Comparison of ENCODE assay signal across 10 cellular contexts in the genomic region with DNA sequence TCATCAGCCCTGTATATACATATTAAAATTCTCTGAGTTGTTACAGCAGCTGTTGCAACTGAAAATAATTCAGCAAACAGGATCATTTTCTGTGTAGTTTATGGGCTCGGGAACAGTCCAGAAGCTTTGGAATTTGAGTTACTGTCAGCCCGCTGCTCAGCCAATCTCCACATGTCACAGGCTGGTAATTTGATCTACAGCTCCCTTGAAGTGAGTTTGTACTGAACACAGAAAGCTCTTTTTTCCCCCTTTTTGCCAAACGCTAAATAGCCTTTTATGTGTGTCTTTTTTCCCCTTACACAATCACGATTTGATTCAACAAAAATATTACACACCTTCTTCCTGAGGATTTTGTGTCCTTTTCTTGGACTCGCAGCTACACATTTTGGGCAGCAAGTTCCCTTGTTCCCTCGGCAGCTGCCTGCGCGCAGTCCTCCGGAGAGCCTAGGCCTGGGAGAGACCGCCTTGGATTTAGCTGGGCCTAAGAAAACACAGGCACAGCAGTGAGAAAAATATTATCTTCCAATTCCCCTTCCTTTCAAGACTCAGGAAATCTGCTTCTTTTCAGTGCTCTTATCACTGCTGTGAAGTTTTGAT.
DNase-seq lines count a peak whose midpoint lies in the region; ATAC-seq and TF ChIP-seq lines count a peak whose summit lies in the region.
"Had no signal": no experiment of that assay in that cellular context is flagged by ENCODE, and none has a peak within 500 bp of the region (broad histone marks: within the 10 kb centered on the region; RNA-seq: fewer than 3 reads in every experiment).

No MANE protein-coding gene starts in this region.

- H3K4me1 ChIP-seq in A673 (ENCODE audit: insufficient read depth, low read length, poor library complexity, severe bottlenecking) (peaks cover 43% of the 10 kb centered on the region), endocrine pancreas (ENCODE audit: control insufficient read depth, insufficient read depth, low read length) (peaks cover 12% of the 10 kb centered on the region), transverse colon (peaks cover 0 to 15% (median 0%) of the 10 kb centered on the region in 4 donors)

- H3K27me3 ChIP-seq in A673 (replicated peaks; ENCODE audit: insufficient read depth, low read depth, low read length, poor library complexity) (no peaks in the 10 kb centered on the region), endocrine pancreas (ENCODE audit: control insufficient read depth, insufficient read depth, low read length) (no peaks in the 10 kb centered on the region), transverse colon (no peaks in the 10 kb centered on the region)

- no peak overlapping the region for H3K4me3 ChIP-seq in A673 (ENCODE audit: low read depth, low read length, poor library complexity, severe bottlenecking)
- peak overlapping the region; percentile 70 for H3K4me3 ChIP-seq in endocrine pancreas (ENCODE audit: control insufficient read depth, insufficient read depth, low read length)
- no peak overlapping the region for H3K4me3 ChIP-seq in transverse colon

- intact Hi-C loops in A673 (cut with micrococcal nuclease; ENCODE audit: unreplicated experiment): no loop called here
- intact Hi-C loops in transverse colon (cut with DNase I; ENCODE audit: low total_unique reads): no loop called here

- DNase-seq in A673 (ENCODE audit: low spot score) (peak; percentile 34), NCI-H1694 treated with DMSO at 0.1 percent for 48 hours (lab: John Stamatoyannopoulos, UW) (peak; percentile 69), mesothelial cell of epicardium (ENCODE audit: low spot score in 2 of 2, unreplicated experiment in 2 of 2) (no peak), transverse colon (no peak)
- DNase-seq in stimulated activated CD4-positive, alpha-beta T cell treated with anti-CD3 and anti-CD28 coated beads, Interleukin-4, amount 100 ng/mL, for 4 hours: no peak
- DNase-seq in stimulated activated naive CD4-positive, alpha-beta T cell treated with Interleukin-2 at 50 U/mL for 16 hours (lab: John Stamatoyannopoulos, UW): no peak

- H3K9me3 ChIP-seq in A673 (ENCODE audit: low read depth, low read length, poor library complexity, severe bottlenecking): peaks cover under 1% of the 10 kb centered on the region
- no peaks in the 10 kb centered on the region for H3K9me3 ChIP-seq in endocrine pancreas (ENCODE audit: control insufficient read depth, low read length)
- no peaks in the 10 kb centered on the region for H3K9me3 ChIP-seq in transverse colon

- H3K9ac ChIP-seq in endocrine pancreas (ENCODE audit: control insufficient read depth, insufficient read depth, low read length): peak overlapping the region; percentile 84

- TF ChIP-seq CTCF in A673 (conservative IDR thresholded peaks at IDR 0.05; ENCODE audit: low read depth, low read length): no peak
- no peak for TF ChIP-seq CTCF in mesothelial cell of epicardium (IDR thresholded peaks at IDR 0.05; ENCODE audit: unreplicated experiment)
- TF ChIP-seq CTCF in transverse colon (IDR thresholded peaks at IDR 0.05): no peak

- ATAC-seq in HG02840 (IDR thresholded peaks at IDR 0.05; ENCODE audit: low FRiP score, unreplicated experiment): no peak

- POLR2A ChIA-PET in A673 (lab: Charles Lee; ENCODE audit: low non-redundant PET): no interaction called here

- H3K27me3 Mint-ChIP-seq in mesothelial cell of epicardium (ENCODE audit: low read depth): no peaks in the 10 kb centered on the region
- H3K27me3 Mint-ChIP-seq: activated B cell treated with CpG ODN at 0.5 μM for 24 hours had no signal

- BruUV-seq in A673 (replicated peaks; lab: Mats Ljungman, UMichigan): no TSS peak

- in situ Hi-C loops in transverse colon (cut with MboI; ENCODE audit: low pct_ligation_motif_present in 1 of 4, low pct_unique_long_range_greater_than_20kb in 1 of 4, low sequenced_read_pairs in 3 of 4): no loop called here

- no peaks in the 10 kb centered on the region for H3K36me3 Mint-ChIP-seq in mesothelial cell of epicardium

- WGBS in transverse colon (ENCODE audit: low coverage in 1 of 2), 2 donors: 63 to 80% methylated on average over 10 of the region's 10 CpGs

- H3K27ac Mint-ChIP-seq in mesothelial cell of epicardium: peak overlapping the region; percentile 88
- H3K27ac Mint-ChIP-seq: activated B cell treated with CpG ODN at 0.5 μM for 24 hours, CD14-positive monocyte had no signal

- CTCF ChIA-PET in A673 (lab: Charles Lee): no interaction called here

- TF ChIP-seq EP300 in transverse colon (IDR thresholded peaks at IDR 0.05; ENCODE audit: low read depth): no peak

- no peak for TF ChIP-seq POLR2A in transverse colon (IDR thresholded peaks at IDR 0.05)

- no peaks in the 10 kb centered on the region for H3K36me3 ChIP-seq in A673 (ENCODE audit: insufficient read depth, low read length, poor library complexity, severe bottlenecking)
- peaks cover 3% of the 10 kb centered on the region for H3K36me3 ChIP-seq in endocrine pancreas (ENCODE audit: control insufficient read depth, insufficient read depth, low read length)
- no peaks in the 10 kb centered on the region for H3K36me3 ChIP-seq in transverse colon

- peaks cover 21% of the 10 kb centered on the region for H3K4me1 Mint-ChIP-seq in mesothelial cell of epicardium

- H3K9me3 Mint-ChIP-seq in mesothelial cell of epicardium: no peaks in the 10 kb centered on the region

- H3K27ac ChIP-seq in A673 (ENCODE audit: low read depth, low read length, poor library complexity, severe bottlenecking) (peak overlapping the region; percentile 53), transverse colon (peak overlapping the region in 1 of 4 donors; percentile 41)

- peak overlapping the region; percentile 50 for H3K4me3 Mint-ChIP-seq in mesothelial cell of epicardium
- H3K4me3 Mint-ChIP-seq: activated B cell treated with CpG ODN at 0.5 μM for 24 hours, CD14-positive monocyte had no signal

Comparison
In these comparisons a context has a peak if more than half of its experiments do, and no peak if none do; other contexts are left out.
1. DNase-seq: peak in A673 (single experiment) and NCI-H1694 treated with DMSO at 0.1 percent for 48 hours (single experiment); none in mesothelial cell of epicardium (0 of 2), stimulated activated CD4-positive, alpha-beta T cell treated with anti-CD3 and anti-CD28 coated beads, Interleukin-4, amount 100 ng/mL, for 4 hours (0 of 2), stimulated activated naive CD4-positive, alpha-beta T cell treated with Interleukin-2 at 50 U/mL for 16 hours (single experiment) and transverse colon (single experiment).